Comparison of ENCODE assay signal across 39 cellular contexts in the genomic region with DNA sequence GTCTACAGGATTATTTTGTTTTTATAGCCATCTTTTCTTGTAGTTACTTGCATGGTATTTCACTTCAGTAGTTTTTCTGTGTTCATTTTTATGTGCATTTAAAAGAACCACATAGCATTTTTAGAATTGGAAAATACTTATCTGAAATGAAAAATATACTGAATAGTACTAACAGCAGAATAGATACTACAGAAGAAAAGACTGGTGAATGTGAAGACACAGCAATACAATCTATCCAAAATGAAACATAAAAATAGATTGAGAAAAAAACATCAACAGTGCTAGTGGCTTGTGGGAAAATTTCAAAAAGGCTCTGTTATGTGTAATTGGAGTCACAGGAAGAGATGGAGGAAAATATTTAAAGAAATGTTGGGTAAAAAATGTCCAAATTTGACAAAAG.
"Had no signal": no experiment of that assay in that cellular context is flagged by ENCODE, and none has a peak within 500 bp of the region (broad histone marks: within the 10 kb centered on the region; RNA-seq: fewer than 3 reads in every experiment).

No MANE protein-coding gene starts in this region.

- ATAC-seq: activated naive CD4-positive, alpha-beta T cell treated with anti-CD3 and anti-CD28 coated beads, Interleukin-2, amount 50 U/mL, for 72 hours; activated naive CD8-positive, alpha-beta T cell treated with anti-CD3 and anti-CD28 coated beads, Interleukin-2, amount 50 U/mL, for 24 hours; activated T-cell treated with anti-CD3 and anti-CD28 coated beads, Interleukin-2, amount 50 U/mL, for 4 hours; activated T-cell treated with anti-CD3 and anti-CD28 coated beads, Interleukin-2, amount 50 U/mL, for 72 hours; activated T-helper 17 cell treated with anti-CD3 and anti-CD28 coated beads, Interleukin-2, amount 50 U/mL, for 72 hours; body of pancreas had no signal

- H3K9me3 Mint-ChIP-seq: activated naive CD4-positive, alpha-beta T cell treated with anti-CD3 and anti-CD28 coated beads for 36 hours had no signal

- H3K27ac Mint-ChIP-seq: activated naive CD4-positive, alpha-beta T cell treated with anti-CD3 and anti-CD28 coated beads for 36 hours; activated naive CD4-positive, alpha-beta T cell treated with anti-CD3 and anti-CD28 coated beads, Interleukin-2, amount 10 ng/mL, durations not matched to agents 7 days and 5 days; activated naive CD4-positive, alpha-beta T cell treated with anti-CD3 and anti-CD28 coated beads, Interleukin-2, amount 50 U/mL, for 72 hours; activated naive CD8-positive, alpha-beta T cell; activated naive CD8-positive, alpha-beta T cell treated with anti-CD3 and anti-CD28 coated beads for 36 hours; activated naive CD8-positive, alpha-beta T cell treated with anti-CD3 and anti-CD28 coated beads, Interleukin-2, amount 10 ng/mL, durations not matched to agents 7 days and 5 days; activated naive CD8-positive, alpha-beta T cell treated with anti-CD3 and anti-CD28 coated beads, Interleukin-2, amount 50 U/mL, for 24 hours; activated T-cell treated with anti-CD3 and anti-CD28 coated beads, Interleukin-2, amount 50 U/mL, for 24 hours; activated T-cell treated with anti-CD3 and anti-CD28 coated beads, Interleukin-2, amount 50 U/mL, for 72 hours; activated T-helper 1 cell treated with anti-CD3 and anti-CD28 coated beads, Interleukin-12 subunit alpha, Interleukin-12 subunit beta, Interleukin-2, Interleukin-4 antibody, amounts not matched to agents 30 ng/mL and 10 ng/mL and 1 ng/mL, durations not matched to agents 14 hours and 24 hours and 36 hours; activated T-helper 17 cell treated with anti-CD3 and anti-CD28 coated beads, Interleukin-2, amount 50 U/mL, for 72 hours; activated T-helper 2 cell treated with anti-CD3 and anti-CD28 coated beads, Interferon-gamma antibody, Interleukin-2, Interleukin-4, amounts not matched to agents 10 μg/mL and 5 μg/mL and 100 μg/mL, durations not matched to agents 14 hours and 24 hours and 36 hours; brain had no signal

- H3K36me3 ChIP-seq: adrenal gland, ascending aorta, brain microvascular endothelial cell, breast epithelium, cardiac muscle cell had no signal

- FAIRE-seq: astrocyte, bronchial epithelial cell, colon had no signal

- H3K27ac ChIP-seq: adrenal gland, ascending aorta, body of pancreas, brain microvascular endothelial cell, breast epithelium, cardiac muscle cell had no signal

- H3K27me3 ChIP-seq: adrenal gland, ascending aorta, body of pancreas, brain microvascular endothelial cell, breast epithelium, cardiac muscle cell had no signal

- H3K4me3 Mint-ChIP-seq: activated naive CD4-positive, alpha-beta T cell treated with anti-CD3 and anti-CD28 coated beads for 36 hours; activated naive CD4-positive, alpha-beta T cell treated with anti-CD3 and anti-CD28 coated beads, Interleukin-2, amount 10 ng/mL, durations not matched to agents 7 days and 5 days; activated naive CD8-positive, alpha-beta T cell; activated naive CD8-positive, alpha-beta T cell treated with anti-CD3 and anti-CD28 coated beads for 36 hours; activated naive CD8-positive, alpha-beta T cell treated with anti-CD3 and anti-CD28 coated beads, Interleukin-2, amount 10 ng/mL, durations not matched to agents 7 days and 5 days; activated naive CD8-positive, alpha-beta T cell treated with anti-CD3 and anti-CD28 coated beads, Interleukin-2, amount 50 U/mL, for 24 hours; activated T-cell treated with anti-CD3 and anti-CD28 coated beads, Interleukin-2, amount 50 U/mL, for 24 hours; activated T-cell treated with anti-CD3 and anti-CD28 coated beads, Interleukin-2, amount 50 U/mL, for 4 hours; activated T-cell treated with anti-CD3 and anti-CD28 coated beads, Interleukin-2, amount 50 U/mL, for 72 hours; activated T-helper 1 cell treated with anti-CD3 and anti-CD28 coated beads, Interleukin-12 subunit alpha, Interleukin-12 subunit beta, Interleukin-2, Interleukin-4 antibody, amounts not matched to agents 30 ng/mL and 10 ng/mL and 1 ng/mL, durations not matched to agents 14 hours and 24 hours and 36 hours; activated T-helper 17 cell treated with anti-CD3 and anti-CD28 coated beads, Interleukin-2, amount 50 U/mL, for 72 hours; brain; central memory CD8-positive, alpha-beta T cell had no signal

- H3K4me3 ChIP-seq: adrenal gland, ascending aorta, body of pancreas, breast epithelium, cardiac muscle cell had no signal

- H3K4me1 Mint-ChIP-seq: activated T-helper 17 cell treated with anti-CD3 and anti-CD28 coated beads, Interleukin-2, amount 50 U/mL, for 72 hours; brain had no signal

- H3K9me3 ChIP-seq: body of pancreas, breast epithelium had no signal

- H3K36me3 Mint-ChIP-seq: activated naive CD4-positive, alpha-beta T cell treated with anti-CD3 and anti-CD28 coated beads, Interleukin-2, amount 10 ng/mL, durations not matched to agents 7 days and 5 days had no signal

- H3K4me1 ChIP-seq: adrenal gland, ascending aorta, body of pancreas, breast epithelium had no signal

- DNase-seq: activated effector memory CD4-positive, alpha-beta T cell treated with anti-CD3 and anti-CD28 coated beads, Interleukin-2, amount 50 U/mL, for 16 hours; activated effector memory CD4-positive, alpha-beta T cell treated with Interleukin-2 at 50 U/mL for 16 hours; activated gamma-delta T cell; activated gamma-delta T cell treated with Interleukin-2 at 50 U/mL for 16 hours; activated naive CD4-positive, alpha-beta T cell; activated naive CD4-positive, alpha-beta T cell treated with anti-CD3 and anti-CD28 coated beads for 36 hours; activated naive CD4-positive, alpha-beta T cell treated with anti-CD3 and anti-CD28 coated beads, Interleukin-2, amount 10 ng/mL, durations not matched to agents 7 days and 5 days; activated naive CD4-positive, alpha-beta T cell treated with anti-CD3 and anti-CD28 coated beads, Interleukin-2, amount 50 U/mL, for 16 hours; activated naive CD8-positive, alpha-beta T cell treated with anti-CD3 and anti-CD28 coated beads for 36 hours; activated naive CD8-positive, alpha-beta T cell treated with anti-CD3 and anti-CD28 coated beads, Interleukin-2, amount 10 ng/mL, durations not matched to agents 7 days and 5 days; activated naive CD8-positive, alpha-beta T cell treated with anti-CD3 and anti-CD28 coated beads, Interleukin-2, amount 50 U/mL, for 24 hours; activated T-cell treated with anti-CD3 and anti-CD28 coated beads, Interleukin-2, amount 50 U/mL, for 1 hour; activated T-cell treated with anti-CD3 and anti-CD28 coated beads, Interleukin-2, amount 50 U/mL, for 24 hours; activated T-cell treated with anti-CD3 and anti-CD28 coated beads, Interleukin-2, amount 50 U/mL, for 4 hours; activated T-cell treated with anti-CD3 and anti-CD28 coated beads, Interleukin-2, amount 50 U/mL, for 48 hours; activated T-cell treated with anti-CD3 and anti-CD28 coated beads, Interleukin-2, amount 50 U/mL, for 72 hours; adrenal gland; amniotic stem cell; amygdala; anterior cingulate cortex; aorta; body of pancreas; brain microvascular endothelial cell; caudate nucleus; central memory CD4-positive, alpha-beta T cell; cerebellar nuclear complex had no signal
